In the genomic region with DNA sequence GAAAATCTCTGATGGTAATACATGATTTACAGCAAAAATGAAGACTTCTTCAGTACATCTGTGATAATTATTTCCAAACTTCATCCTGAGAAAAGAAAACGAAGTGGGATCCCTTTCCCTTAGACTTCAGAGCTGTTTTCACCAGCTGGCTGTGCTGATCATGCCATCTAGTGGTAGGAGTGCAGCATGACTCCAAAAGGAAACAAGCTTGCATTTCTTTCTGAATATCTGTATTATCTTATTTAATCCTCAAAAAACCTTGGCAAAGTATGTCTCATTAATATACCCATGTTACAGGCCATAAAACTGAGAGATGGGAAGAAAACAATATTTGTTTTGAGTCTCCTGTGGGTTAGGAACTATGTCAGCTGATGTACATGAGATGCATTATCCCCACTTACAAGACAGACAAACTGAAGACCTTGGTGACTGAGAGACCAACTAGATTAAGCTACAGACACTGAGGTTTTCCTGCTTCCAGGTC, we compare ENCODE assay signal across 8 cellular contexts. TPM values are rescaled to one million over a fixed set of nuclear protein-coding genes. Genes with fewer than 3 reads are reported as not detected.
A peak's percentile ranks its signal among the peaks of the same experiment; 100 is the strongest.
DNase-seq lines count a peak whose midpoint lies in the region; ATAC-seq and TF ChIP-seq lines count a peak whose summit lies in the region.

No MANE protein-coding gene starts in this region.

- no peak overlapping the region for H3K27ac ChIP-seq in lower lobe of right lung
- H3K27ac ChIP-seq in transverse colon = no peak overlapping the region

- H3K27ac Mint-ChIP-seq in activated CD4-positive, alpha-beta T cell treated with anti-CD3 and anti-CD28 coated beads for 36 hours = no peak overlapping the region

- no peaks in the 10 kb centered on the region for H3K27me3 Mint-ChIP-seq in activated CD4-positive, alpha-beta T cell treated with anti-CD3 and anti-CD28 coated beads for 36 hours

- intact Hi-C loops in activated CD4-positive, alpha-beta T cell treated with anti-CD3 and anti-CD28 coated beads for 36 hours (cut with DNase I, micrococcal nuclease) = loop anchor here (1.0 to 10.0 kb wide), 7 partner anchors 168 to 618 kb away; no protein-coding TSS in a partner anchor
- intact Hi-C loops in lower lobe of right lung (cut with DNase I) (loop anchor here (10.0 kb wide), 1 partner anchor 168 kb away; no protein-coding TSS in a partner anchor), transverse colon (cut with DNase I; ENCODE audit: low total_unique reads) (no loop called here)

- H3K9me3 Mint-ChIP-seq in activated CD4-positive, alpha-beta T cell treated with anti-CD3 and anti-CD28 coated beads for 36 hours (ENCODE audit: low read depth) = no peaks in the 10 kb centered on the region

- no peak for TF ChIP-seq POLR2A in transverse colon (IDR thresholded peaks at IDR 0.05)

- ATAC-seq in activated CD4-positive, alpha-beta T cell treated with anti-CD3 and anti-CD28 coated beads for 36 hours = no peak
- ATAC-seq in lower lobe of right lung (peak; percentile 68 to 72), GM21825 (IDR thresholded peaks at IDR 0.05; ENCODE audit: unreplicated experiment) (no peak)

- H3K9me3 ChIP-seq in lower lobe of right lung = no peaks in the 10 kb centered on the region
- H3K9me3 ChIP-seq in transverse colon = no peaks in the 10 kb centered on the region

- H3K4me1 ChIP-seq in lower lobe of right lung (peaks cover 6% of the 10 kb centered on the region), transverse colon (no peaks in the 10 kb centered on the region)

- 7 to 20% methylated on average over 1 of the region's 1 CpG for WGBS in transverse colon (ENCODE audit: low coverage in 1 of 2), 2 donors

- H3K4me3 ChIP-seq in LNCaP clone FGC (ENCODE audit: low read depth, low read length) (no peak overlapping the region), lower lobe of right lung (no peak overlapping the region), transverse colon (no peak overlapping the region)

- in situ Hi-C loops in SK-MEL-5 (cut with HindIII; ENCODE audit: low pct_unique_long_range_greater_than_20kb, low sequenced_read_pairs) = no loop called here
- in situ Hi-C loops in transverse colon (cut with MboI; ENCODE audit: low pct_ligation_motif_present in 1 of 4, low pct_unique_long_range_greater_than_20kb in 1 of 4, low sequenced_read_pairs in 3 of 4) = loop anchor here in 3 of 4 donors (10.0 to 25.0 kb wide), 5 partner anchors 180 to 405 kb away; no protein-coding TSS in a partner anchor

- H3K4me1 Mint-ChIP-seq in activated CD4-positive, alpha-beta T cell treated with anti-CD3 and anti-CD28 coated beads for 36 hours = peaks cover 2% of the 10 kb centered on the region

- H3K36me3 ChIP-seq in lower lobe of right lung (no peaks in the 10 kb centered on the region), transverse colon (no peaks in the 10 kb centered on the region)

- POLR2A ChIA-PET in activated CD4-positive, alpha-beta T cell treated with anti-CD3 and anti-CD28 coated beads for 36 hours (lab: Charles Lee) = no interaction called here

- no peaks in the 10 kb centered on the region for H3K27me3 ChIP-seq in lower lobe of right lung (ENCODE audit: low read depth)
- peaks cover 4% of the 10 kb centered on the region for H3K27me3 ChIP-seq in transverse colon

- CTCF ChIA-PET in activated CD4-positive, alpha-beta T cell treated with anti-CD3 and anti-CD28 coated beads for 36 hours (lab: Charles Lee) = interaction anchor here (0.6 to 3.3 kb wide), 57 partner anchors 9 to 619 kb away, joined by 3 to 28 read pairs (median 4); a partner anchor contains a TSS

- TF ChIP-seq EP300 in transverse colon (IDR thresholded peaks at IDR 0.05; ENCODE audit: low read depth) = no peak

- peak; percentile 51 for DNase-seq in activated CD4-positive, alpha-beta T cell treated with anti-CD3 and anti-CD28 coated beads for 36 hours
- no peak for DNase-seq in activated CD4-positive, alpha-beta T cell treated with anti-CD3 and anti-CD28 coated beads for 1 hour
- peak; percentile 13 for DNase-seq in LNCaP clone FGC (ENCODE audit: low read depth)
- DNase-seq in SK-MEL-5 (ENCODE audit: low read depth, low spot score) = peak; percentile 82
- peak; percentile 25 to 56 for DNase-seq in dermis microvascular lymphatic vessel endothelial cell (ENCODE audit: low read depth in 2 of 2)
- DNase-seq in lower lobe of right lung = no peak
- no peak for DNase-seq in transverse colon

- H3K4me3 Mint-ChIP-seq in activated CD4-positive, alpha-beta T cell treated with anti-CD3 and anti-CD28 coated beads for 36 hours = no peak overlapping the region

- TF ChIP-seq CTCF in LNCaP clone FGC (IDR thresholded peaks at IDR 0.05; ENCODE audit: control insufficient read depth, extremely low read depth, insufficient read depth) (peak; percentile 94), lower lobe of right lung (IDR thresholded peaks at IDR 0.05) (peak; percentile 96), transverse colon (IDR thresholded peaks at IDR 0.05) (peak; percentile 82 to 96 (median 91))

- no peaks in the 10 kb centered on the region for H3K36me3 Mint-ChIP-seq in activated CD4-positive, alpha-beta T cell treated with anti-CD3 and anti-CD28 coated beads for 36 hours (ENCODE audit: low read depth)

RNA-seq across cellular contexts. Expression of a gene that starts 9.8 kb away (rescaled TPM):
- not detected for total RNA-seq in activated CD4-positive, alpha-beta T cell treated with anti-CD3 and anti-CD28 coated beads for 36 hours
- not detected in 2 replicates for total RNA-seq in SK-MEL-5 (2014; rRNA removed; shearing (Covaris generic))
- not detected in 2 replicates for polyA plus RNA-seq in SK-MEL-5 (2015; cell fraction: cytosol; rRNA removed)
- polyA plus RNA-seq in SK-MEL-5 (2015; cell fraction: nucleus; rRNA removed) = not detected in 2 replicates
- not detected in 2 replicates for total RNA-seq in dermis microvascular lymphatic vessel endothelial cell
- not detected for total RNA-seq in lower lobe of right lung
- not detected for total RNA-seq in transverse colon

RNA-seq across cellular contexts. Expression of a gene that starts 35.4 kb away (rescaled TPM):
- total RNA-seq in activated CD4-positive, alpha-beta T cell treated with anti-CD3 and anti-CD28 coated beads for 36 hours = 10 to 100 TPM; 13.2 to 21.1 TPM
- total RNA-seq in SK-MEL-5 (2014; rRNA removed; shearing (Covaris generic)) = 30.8 and 34.4 TPM in 2 replicates
- polyA plus RNA-seq in SK-MEL-5 (2015; cell fraction: cytosol; rRNA removed) = 10.4 and 17.0 TPM in 2 replicates
- 126 and 175 TPM in 2 replicates for polyA plus RNA-seq in SK-MEL-5 (2015; cell fraction: nucleus; rRNA removed)
- total RNA-seq in dermis microvascular lymphatic vessel endothelial cell = 9.6 and 12.8 TPM in 2 replicates
- total RNA-seq in lower lobe of right lung = 9.8 TPM
- 10 to 100 TPM in 2 of 4 donors, 1 to 10 TPM in 2; 5.0 to 30.8 (median 12.5) TPM for total RNA-seq in transverse colon

Comparison
In these comparisons a context has a peak if more than half of its experiments do, and no peak if none do; other contexts are left out.
1. DNase-seq: peak in activated CD4-positive, alpha-beta T cell treated with anti-CD3 and anti-CD28 coated beads for 36 hours (single experiment), LNCaP clone FGC (single experiment), SK-MEL-5 (single experiment) and dermis microvascular lymphatic vessel endothelial cell (2 of 2); none in activated CD4-positive, alpha-beta T cell treated with anti-CD3 and anti-CD28 coated beads for 1 hour (single experiment), lower lobe of right lung (single experiment) and transverse colon (single experiment).
2. ATAC-seq: peak in lower lobe of right lung (2 of 2); none in activated CD4-positive, alpha-beta T cell treated with anti-CD3 and anti-CD28 coated beads for 36 hours (single experiment) and GM21825 (single experiment).
3. Peak in every context shown above with its lines, with median percentiles within 50 percentile points of each other: CTCF ChIP-seq.